In genomic region chr1:242523282-242523967, GRCh38 we compare ENCODE assay signal across 10 cellular contexts. TPM values are rescaled to one million over a fixed set of nuclear protein-coding genes. Genes with fewer than 3 reads are reported as not detected.
DNase-seq lines count a peak whose midpoint lies in the region; ATAC-seq and TF ChIP-seq lines count a peak whose summit lies in the region.
"Had no signal": no experiment of that assay in that cellular context is flagged by ENCODE, and none has a peak within 500 bp of the region (broad histone marks: within the 10 kb centered on the region; RNA-seq: fewer than 3 reads in every experiment).

No MANE protein-coding gene starts in this region.

- TF ChIP-seq POLR2A in IMR-90 (IDR thresholded peaks at IDR 0.05; ENCODE audit: low read depth, low read length) (no peak), thyroid gland (IDR thresholded peaks at IDR 0.05) (no peak)

- in situ Hi-C loops in IMR-90 (cut with MboI; ENCODE audit: low sequenced_read_pairs), result no loop called here

- no peak overlapping the region for H2BK5ac ChIP-seq in IMR-90 (ENCODE audit: low read depth, low read length, poor library complexity, severe bottlenecking)

- peak overlapping the region; percentile 22 to 37 for H3K4me3 Mint-ChIP-seq in effector memory CD8-positive, alpha-beta T cell
- H3K4me3 Mint-ChIP-seq in neural crest cell, result peak overlapping the region; percentile 87

- H3K9me3 Mint-ChIP-seq in effector memory CD8-positive, alpha-beta T cell, result no peaks in the 10 kb centered on the region
- no peaks in the 10 kb centered on the region for H3K9me3 Mint-ChIP-seq in neural crest cell

- H3K9ac ChIP-seq in IMR-90 (ENCODE audit: low read depth, low read length), result no peak overlapping the region

- H3K4me1 ChIP-seq in IMR-90 (ENCODE audit: control insufficient read depth, insufficient read depth, low read length) (no peaks in the 10 kb centered on the region), thyroid gland (peaks cover 0 to 7% of the 10 kb centered on the region in 2 donors)

- no peaks in the 10 kb centered on the region for H4K20me1 ChIP-seq in IMR-90 (ENCODE audit: insufficient read depth, low read length)

- H3K27ac ChIP-seq in IMR-90 (ENCODE audit: insufficient read depth, low read length), result no peak overlapping the region
- no peak overlapping the region for H3K27ac ChIP-seq in thyroid gland

- H3K9me3 ChIP-seq in IMR-90 (ENCODE audit: control insufficient read depth, insufficient read depth, low read length) (no peaks in the 10 kb centered on the region; the same call in 1 of the 2 replicates), thyroid gland (no peaks in the 10 kb centered on the region)

- no peak overlapping the region for H2AK5ac ChIP-seq in IMR-90 (ENCODE audit: low read depth, low read length)

- no peak for TF ChIP-seq RAD21 in IMR-90 (IDR thresholded peaks at IDR 0.05; ENCODE audit: low read length)

- H3K79me1 ChIP-seq in IMR-90 (ENCODE audit: low read depth in 1 of 2, low read length in 2 of 2), result no peaks in the 10 kb centered on the region

- no peaks in the 10 kb centered on the region for H3K36me3 Mint-ChIP-seq in effector memory CD8-positive, alpha-beta T cell (ENCODE audit: insufficient read depth)
- no peaks in the 10 kb centered on the region for H3K36me3 Mint-ChIP-seq in neural crest cell (ENCODE audit: low read depth)

- no peak overlapping the region for H3K4me2 ChIP-seq in IMR-90 (ENCODE audit: low read depth, low read length)

- POLR2A ChIA-PET in IMR-90 (lab: Charles Lee; ENCODE audit: unreplicated experiment), result no interaction called here

- H3K56ac ChIP-seq in IMR-90 (ENCODE audit: extremely low read depth, insufficient read depth, low read length), result no peak overlapping the region

- H3K27me3 ChIP-seq in IMR-90 (ENCODE audit: control insufficient read depth, insufficient read depth, low read length) (peaks cover 24% of the 10 kb centered on the region), thyroid gland (no peaks in the 10 kb centered on the region)

- CTCF ChIA-PET in IMR-90 (lab: Yijun Ruan, JAX), result interaction anchor here (0.6 kb wide), 1 partner anchor 46 kb away, joined by 3 read pairs; no protein-coding TSS in a partner anchor

- BruUV-seq in IMR-90 (replicated peaks; lab: Mats Ljungman, UMichigan), result no TSS peak

- no peak overlapping the region for H3K27ac Mint-ChIP-seq in effector memory CD8-positive, alpha-beta T cell
- H3K27ac Mint-ChIP-seq in neural crest cell (ENCODE audit: unreplicated experiment), result no peak overlapping the region

- no peak overlapping the region for H3K14ac ChIP-seq in IMR-90 (replicated peaks; ENCODE audit: low read depth, low read length)

- H3K4me3 ChIP-seq in IMR-90 (ENCODE audit: insufficient read depth, low read depth, low read length) (no peak overlapping the region), thyroid gland (replicated peaks in 1 of 3) (no peak overlapping the region)
- H3K4me3 ChIP-seq: K562 had no signal

- H2BK120ac ChIP-seq in IMR-90 (ENCODE audit: low read depth, low read length), result no peak overlapping the region

- H3K9me1 ChIP-seq in IMR-90 (ENCODE audit: insufficient read depth, low read length), result no peaks in the 10 kb centered on the region

- dilution Hi-C loops in IMR-90 (cut with HindIII; ENCODE audit: low sequenced_read_pairs, unreplicated experiment), result no loop called here

- WGBS in IMR-90 (ENCODE audit: extremely low coverage in 2 of 2, insufficient read length in 1 of 2), 2 experiments, result 4% methylated on average over 8 of the region's 37 CpGs; no CpG with 5 or more reads in 1 of the 2 experiments
- 2 to 3% methylated on average over 25 to 27 of the region's 37 CpGs for WGBS in thyroid gland, 2 donors

- peak; percentile 12 for DNase-seq in AG20443 (ENCODE audit: low spot score)
- DNase-seq in IMR-90, result no peak
- no peak for DNase-seq in effector memory CD8-positive, alpha-beta T cell
- peak; percentile 2 for DNase-seq in neural crest cell (ENCODE audit: low read depth, low spot score)
- DNase-seq in SW 1271 (lab: John Stamatoyannopoulos, UW), result no peak
- no peak for DNase-seq in thyroid gland
- DNase-seq in NCI-H1048 (lab: John Stamatoyannopoulos, UW), result no peak
- no peak for DNase-seq in NCI-H1694 treated with DMSO at 0.1 percent for 48 hours (lab: John Stamatoyannopoulos, UW)
- DNase-seq: RPMI8226 had no signal

- no peak for ATAC-seq in IMR-90 (ENCODE audit: low read depth)
- ATAC-seq in effector memory CD8-positive, alpha-beta T cell (replicated peaks), result no peak

- TF ChIP-seq CTCF in IMR-90 (conservative IDR thresholded peaks at IDR 0.05; ENCODE audit: low read depth, low read length) (no peak), neural crest cell (conservative IDR thresholded peaks at IDR 0.05) (no peak), thyroid gland (IDR thresholded peaks at IDR 0.05) (no peak)

- H3K18ac ChIP-seq in IMR-90 (ENCODE audit: low read depth, low read length), result no peak overlapping the region

- intact Hi-C loops in IMR-90 (cut with micrococcal nuclease) (no loop called here), thyroid gland (cut with DNase I) (no loop called here)

- no peak overlapping the region for H4K91ac ChIP-seq in IMR-90 (ENCODE audit: insufficient read depth, low read depth, low read length)

- H4K5ac ChIP-seq in IMR-90 (ENCODE audit: low read depth, low read length), result no peak overlapping the region

- H2AFZ ChIP-seq in IMR-90 (replicated peaks; ENCODE audit: low read length, poor library complexity), result peak overlapping the region; percentile 70

- H2AK9ac ChIP-seq in IMR-90 (replicated peaks; ENCODE audit: low read depth, low read length, poor library complexity), result peak overlapping the region; percentile 55

- H3K36me3 ChIP-seq in IMR-90 (ENCODE audit: control insufficient read depth, insufficient read depth, low read length), result no peaks in the 10 kb centered on the region
- no peaks in the 10 kb centered on the region for H3K36me3 ChIP-seq in thyroid gland

- H2BK15ac ChIP-seq in IMR-90 (ENCODE audit: low read depth, low read length), result no peak overlapping the region

- no peak overlapping the region for H3K4ac ChIP-seq in IMR-90 (ENCODE audit: low read depth, low read length)

- H3K4me1 Mint-ChIP-seq in effector memory CD8-positive, alpha-beta T cell (ENCODE audit: low read depth in 2 of 2), result peaks cover 6% of the 10 kb centered on the region in 2 donors
- peaks cover 21% of the 10 kb centered on the region for H3K4me1 Mint-ChIP-seq in neural crest cell

- peaks cover 31 to 62% of the 10 kb centered on the region in 2 donors for H3K27me3 Mint-ChIP-seq in effector memory CD8-positive, alpha-beta T cell
- H3K27me3 Mint-ChIP-seq in neural crest cell (ENCODE audit: low read depth), result peaks cover 66% of the 10 kb centered on the region

- H3K23ac ChIP-seq in IMR-90 (ENCODE audit: low read depth, low read length), result no peak overlapping the region

- no peak overlapping the region for H4K8ac ChIP-seq in IMR-90 (ENCODE audit: low read depth in 2 of 2, low read length in 2 of 2)

- no peak overlapping the region for H2BK20ac ChIP-seq in IMR-90 (ENCODE audit: low read depth, low read length)

TF ChIP-seq in IMR-90, 13 proteins besides CTCF, POLR2A, EP300 and RAD21:
- TF ChIP-seq MAFK (IDR thresholded peaks at IDR 0.05; ENCODE audit: low read depth, low read length) (no peak), RCOR1 (IDR thresholded peaks at IDR 0.05; ENCODE audit: insufficient replicate concordance, low read length) (no peak), NFE2L2 (IDR thresholded peaks at IDR 0.05; ENCODE audit: low read depth, low read length) (no peak), FOS (IDR thresholded peaks at IDR 0.05; ENCODE audit: low read depth, low read length) (no peak), BHLHE40 (IDR thresholded peaks at IDR 0.05; ENCODE audit: low read depth, low read length) (no peak), SMC3 (IDR thresholded peaks at IDR 0.05; ENCODE audit: low read depth, low read length) (no peak), RFX5 (IDR thresholded peaks at IDR 0.05; ENCODE audit: low read depth, low read length) (no peak)
- TF ChIP-seq, protein P1, sequence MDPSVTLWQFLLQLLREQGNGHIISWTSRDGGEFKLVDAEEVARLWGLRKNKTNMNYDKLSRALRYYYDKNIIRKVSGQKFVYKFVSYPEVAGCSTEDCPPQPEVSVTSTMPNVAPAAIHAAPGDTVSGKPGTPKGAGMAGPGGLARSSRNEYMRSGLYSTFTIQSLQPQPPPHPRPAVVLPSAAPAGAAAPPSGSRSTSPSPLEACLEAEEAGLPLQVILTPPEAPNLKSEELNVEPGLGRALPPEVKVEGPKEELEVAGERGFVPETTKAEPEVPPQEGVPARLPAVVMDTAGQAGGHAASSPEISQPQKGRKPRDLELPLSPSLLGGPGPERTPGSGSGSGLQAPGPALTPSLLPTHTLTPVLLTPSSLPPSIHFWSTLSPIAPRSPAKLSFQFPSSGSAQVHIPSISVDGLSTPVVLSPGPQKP (IDR thresholded peaks at IDR 0.05; ENCODE audit: borderline replicate concordance, low read depth, low read length), result no peak

RNA-seq across cellular contexts. Expression of gene PLD5, which starts 1.1 kb away (rescaled TPM):
- total RNA-seq in IMR-90 (2012; rRNA removed) (not detected in 2 replicates), neural crest cell (0.84 and 1.1 TPM in 2 replicates), thyroid gland (under 1 TPM in 2 of 4 donors, not detected in 2; 0.33 to 0.54 TPM)
- polyA plus RNA-seq in IMR-90 (2012; rRNA removed), result not detected in 2 replicates
- not detected in 2 replicates for polyA plus RNA-seq in IMR-90 (2012; cell fraction: cytosol; rRNA removed)
- not detected in 2 replicates for polyA plus RNA-seq in IMR-90 (2012; cell fraction: nucleus; rRNA removed; ENCODE audit: low replicate concordance)
- total RNA-seq: K562 had no signal
- polyA plus RNA-seq: K562 had no signal

Comparison
In these comparisons a context has a peak if more than half of its experiments do, and no peak if none do; other contexts are left out.
1. DNase-seq: peak in AG20443 (single experiment) and neural crest cell (single experiment); none in IMR-90 (single experiment), effector memory CD8-positive, alpha-beta T cell (0 of 3), SW 1271 (0 of 2), thyroid gland (0 of 2), NCI-H1048 (single experiment) and NCI-H1694 treated with DMSO at 0.1 percent for 48 hours (single experiment).